In the genomic region with DNA sequence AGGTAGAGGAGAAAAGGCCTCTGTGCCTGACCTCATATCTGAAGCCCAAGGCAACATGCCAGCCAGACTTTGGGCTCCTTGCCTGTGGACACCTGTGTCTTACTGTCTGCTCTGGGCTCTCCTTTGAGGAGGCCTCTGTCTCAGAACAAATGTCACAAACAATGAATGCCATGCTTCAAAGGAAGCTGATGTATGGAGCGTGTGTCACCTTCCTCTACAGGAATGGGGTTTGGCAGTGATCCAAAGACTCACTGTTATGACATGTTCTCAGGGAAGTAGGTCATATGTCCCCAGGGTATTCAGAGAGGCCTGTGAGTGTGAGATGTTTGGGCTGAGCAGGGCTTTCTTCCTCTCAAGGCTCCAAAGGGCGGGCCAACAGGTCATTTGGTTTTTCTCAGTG, we compare ENCODE assay signal across 8 cellular contexts. TPM values are rescaled to one million over a fixed set of nuclear protein-coding genes. Genes with fewer than 3 reads are reported as not detected.
DNase-seq lines count a peak whose midpoint lies in the region; ATAC-seq and TF ChIP-seq lines count a peak whose summit lies in the region.
"Had no signal": no experiment of that assay in that cellular context is flagged by ENCODE, and none has a peak within 500 bp of the region (broad histone marks: within the 10 kb centered on the region; RNA-seq: fewer than 3 reads in every experiment).

No MANE protein-coding gene starts in this region.

- H3K9me3 ChIP-seq in body of pancreas = no peaks in the 10 kb centered on the region
- no peaks in the 10 kb centered on the region for H3K9me3 ChIP-seq in naive thymus-derived CD4-positive, alpha-beta T cell (ENCODE audit: control insufficient read depth in 2 of 3, low read length in 3 of 3)

- peaks cover 12 to 44% (median 32%) of the 10 kb centered on the region in 7 donors for H3K4me1 Mint-ChIP-seq in naive thymus-derived CD4-positive, alpha-beta T cell

- CTCF ChIA-PET in naive thymus-derived CD4-positive, alpha-beta T cell (lab: Charles Lee) = interaction anchor here (0.5 kb wide), 1 partner anchor 1049 kb away, joined by 3 read pairs; no protein-coding TSS in a partner anchor

- DNase-seq in KG1 (lab: John Stamatoyannopoulos, UW) = peak; percentile 14
- DNase-seq in body of pancreas = peak in 3 of 4 donors; percentile 29 to 71 (median 52)
- DNase-seq in naive thymus-derived CD4-positive, alpha-beta T cell = peak in 4 of 9 donors; percentile 17 to 43 (median 26)
- DNase-seq in NCI-H774 (lab: John Stamatoyannopoulos, UW) = no peak
- DNase-seq in anterior cingulate cortex (lab: John Stamatoyannopoulos, UW) = no peak
- no peak for DNase-seq in NCI-H187 treated with DMSO at 0.1 percent for 48 hours (lab: John Stamatoyannopoulos, UW)

- 56 to 100% methylated on average over 1 to 2 of the region's 2 CpGs for WGBS in body of pancreas, 2 donors

- no peak overlapping the region for H3K4me3 Mint-ChIP-seq in naive thymus-derived CD4-positive, alpha-beta T cell

- TF ChIP-seq CTCF in body of pancreas (IDR thresholded peaks at IDR 0.05) = no peak

- peak overlapping the region in 3 of 9 donors; percentile 4 to 46 (median 17) for H3K27ac Mint-ChIP-seq in naive thymus-derived CD4-positive, alpha-beta T cell

- POLR2A ChIA-PET in naive thymus-derived CD4-positive, alpha-beta T cell (lab: Charles Lee) = no interaction called here

- no peaks in the 10 kb centered on the region for H3K36me3 Mint-ChIP-seq in naive thymus-derived CD4-positive, alpha-beta T cell

- H3K27ac ChIP-seq in body of pancreas = no peak overlapping the region
- H3K27ac ChIP-seq in naive thymus-derived CD4-positive, alpha-beta T cell (ENCODE audit: low read depth, low read length) = no peak overlapping the region

- H3K27me3 Mint-ChIP-seq in naive thymus-derived CD4-positive, alpha-beta T cell = peaks cover 0 to 4% (median 0%) of the 10 kb centered on the region in 5 donors

- H3K4me3 ChIP-seq in body of pancreas = no peak overlapping the region
- no peak overlapping the region for H3K4me3 ChIP-seq in naive thymus-derived CD4-positive, alpha-beta T cell (ENCODE audit: low read length)

- H3K4me1 ChIP-seq in body of pancreas = no peaks in the 10 kb centered on the region
- peaks cover 0 to 6% of the 10 kb centered on the region in 2 donors for H3K4me1 ChIP-seq in naive thymus-derived CD4-positive, alpha-beta T cell (ENCODE audit: control insufficient read depth in 2 of 2, insufficient read depth in 2 of 2, low read length in 2 of 2)

- ATAC-seq in GM18867 (IDR thresholded peaks at IDR 0.05; ENCODE audit: unreplicated experiment) (peak; percentile 44), body of pancreas (peak; percentile 58)
- peak; percentile 82 for ATAC-seq in naive thymus-derived CD4-positive, alpha-beta T cell

- H3K36me3 ChIP-seq in body of pancreas (replicated peaks in 1 of 2; ENCODE audit: insufficient read depth in 1 of 2, low read depth in 2 of 2) = no peaks in the 10 kb centered on the region
- H3K36me3 ChIP-seq in naive thymus-derived CD4-positive, alpha-beta T cell (ENCODE audit: control insufficient read depth in 2 of 3, insufficient read depth in 3 of 3, low read length in 3 of 3) = no peaks in the 10 kb centered on the region

- intact Hi-C loops in body of pancreas (cut with DNase I) = no loop called here
- intact Hi-C loops in naive thymus-derived CD4-positive, alpha-beta T cell (cut with micrococcal nuclease) = no loop called here

- no peaks in the 10 kb centered on the region for H3K27me3 ChIP-seq in body of pancreas
- H3K27me3 ChIP-seq in naive thymus-derived CD4-positive, alpha-beta T cell (ENCODE audit: control insufficient read depth in 2 of 2, insufficient read depth in 2 of 2, low read length in 2 of 2) = no peaks in the 10 kb centered on the region

- no peak for TF ChIP-seq POLR2A in body of pancreas (IDR thresholded peaks at IDR 0.05)

- no peaks in the 10 kb centered on the region for H3K9me3 Mint-ChIP-seq in naive thymus-derived CD4-positive, alpha-beta T cell

RNA-seq across cellular contexts. Expression of a gene that starts 38.4 kb away (rescaled TPM):
- 1 to 10 TPM; 6.5 to 8.9 TPM for total RNA-seq in body of pancreas
- 100 to 1,000 TPM in 1 of 5 experiments, 10 to 100 TPM in 4; 25.4 to 237 (median 29.1) TPM for total RNA-seq in naive thymus-derived CD4-positive, alpha-beta T cell
- 1 to 10 TPM; 6.6 to 9.4 TPM for polyA plus RNA-seq in naive thymus-derived CD4-positive, alpha-beta T cell

RNA-seq across cellular contexts. Expression of a gene that starts 52.6 kb away (rescaled TPM):
- under 1 TPM in 1 of 2 donors, not detected in 1; 0.26 TPM for total RNA-seq in body of pancreas
- not detected for total RNA-seq in naive thymus-derived CD4-positive, alpha-beta T cell
- polyA plus RNA-seq in naive thymus-derived CD4-positive, alpha-beta T cell = not detected
- polyA plus RNA-seq: neural cell had no signal

Comparison
In these comparisons a context has a peak if more than half of its experiments do, and no peak if none do; other contexts are left out.
1. DNase-seq: peak in KG1 (single experiment) and body of pancreas (3 of 4); none in NCI-H774 (single experiment), anterior cingulate cortex (0 of 58) and NCI-H187 treated with DMSO at 0.1 percent for 48 hours (single experiment).
2. Peak in every context shown above with its lines, with median percentiles within 50 percentile points of each other: ATAC-seq.